Comparison of ENCODE assay signal across 19 cellular contexts in the genomic region with DNA sequence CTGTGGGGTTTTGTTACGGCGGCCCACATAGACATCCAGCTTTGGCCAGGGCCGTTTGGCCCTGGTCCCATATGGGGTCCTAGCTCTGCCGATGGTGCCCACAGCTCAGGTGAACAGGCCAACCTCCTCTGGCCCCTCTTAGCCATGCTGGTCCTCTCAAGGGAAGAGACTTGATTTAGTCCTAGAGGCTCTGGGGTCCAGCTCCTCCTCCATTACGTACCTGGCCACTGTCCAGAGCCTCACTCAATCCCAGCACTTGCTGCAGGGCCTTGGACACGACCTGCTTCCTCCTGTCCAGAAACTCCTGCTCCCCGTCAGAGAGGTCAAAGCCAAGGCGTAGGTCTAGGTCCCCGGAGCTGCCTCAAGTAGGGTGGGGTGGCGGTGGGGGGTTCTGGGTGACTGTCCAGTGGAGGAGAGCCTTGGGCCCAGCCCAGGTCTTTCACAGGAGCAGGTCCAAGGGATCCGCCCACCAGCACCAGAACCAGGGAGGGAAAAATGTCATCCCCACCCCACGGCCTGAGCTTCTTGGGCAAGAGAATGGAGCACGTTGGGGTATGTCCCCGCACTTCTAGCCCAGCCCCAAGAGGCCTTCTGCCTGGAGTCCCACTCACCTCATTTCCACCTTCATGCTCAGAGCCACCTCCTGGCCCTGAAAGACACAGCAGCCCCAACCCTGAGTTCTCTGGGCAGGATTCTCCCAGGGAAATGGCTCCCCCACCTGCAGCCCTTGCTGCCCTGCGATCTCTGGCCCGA. TPM values are rescaled to one million over a fixed set of nuclear protein-coding genes. Genes with fewer than 3 reads are reported as not detected.
A peak's percentile ranks its signal among the peaks of the same experiment; 100 is the strongest.
DNase-seq lines count a peak whose midpoint lies in the region; ATAC-seq and TF ChIP-seq lines count a peak whose summit lies in the region.
"Had no signal": no experiment of that assay in that cellular context is flagged by ENCODE, and none has a peak within 500 bp of the region (broad histone marks: within the 10 kb centered on the region; RNA-seq: fewer than 3 reads in every experiment).

No MANE protein-coding gene starts in this region.

- H3K36me3 ChIP-seq in WERI-Rb-1 = no peaks in the 10 kb centered on the region
- H3K36me3 ChIP-seq in spleen = no peaks in the 10 kb centered on the region
- no peaks in the 10 kb centered on the region for H3K36me3 ChIP-seq in mucosa of descending colon (ENCODE audit: low read depth)
- H3K36me3 ChIP-seq: BLaER1 had no signal

- H3K27me3 ChIP-seq in WERI-Rb-1 (ENCODE audit: insufficient read depth, low read depth, severe bottlenecking) (no peaks in the 10 kb centered on the region), spleen (replicated peaks in 1 of 7) (peaks cover 0 to 3% (median 0%) of the 10 kb centered on the region in 7 donors)
- H3K27me3 ChIP-seq: BLaER1 had no signal

- H3K4me3 Mint-ChIP-seq in activated T-cell treated with anti-CD3 and anti-CD28 coated beads, Interleukin-2, amount 50 U/mL, for 24 hours = no peak overlapping the region
- H3K4me3 Mint-ChIP-seq: CD8-positive, alpha-beta memory T cell had no signal

- WGBS in spleen, 5 donors = 79 to 91% (median 83%) methylated on average over 7 to 16 of the region's 16 CpGs

- no peak overlapping the region for H3K27ac Mint-ChIP-seq in activated T-cell treated with anti-CD3 and anti-CD28 coated beads, Interleukin-2, amount 50 U/mL, for 24 hours

- no peaks in the 10 kb centered on the region for H3K36me3 Mint-ChIP-seq in activated T-cell treated with anti-CD3 and anti-CD28 coated beads, Interleukin-2, amount 50 U/mL, for 24 hours (ENCODE audit: low read depth)
- H3K36me3 Mint-ChIP-seq: CD8-positive, alpha-beta memory T cell had no signal

- peak; percentile 12 for DNase-seq in activated T-cell treated with anti-CD3 and anti-CD28 coated beads, Interleukin-2, amount 50 U/mL, for 1 hour
- DNase-seq in activated T-cell treated with anti-CD3 and anti-CD28 coated beads, Interleukin-2, amount 50 U/mL, for 24 hours = no peak
- DNase-seq in WERI-Rb-1 (no peak), iPS-NIHi11 (ENCODE audit: low spot score) (peak; percentile 54), spleen (peak; percentile 52), mucosa of descending colon (no peak)
- DNase-seq in activated CD4-positive, alpha-beta T cell treated with anti-CD3 and anti-CD28 coated beads, Interleukin-2, amount 50 U/mL, for 1 hour = no peak
- DNase-seq: CD8-positive, alpha-beta memory T cell; DMS 273 treated with DMSO at 0.1 percent for 48 hours; IMR-90; MV-4-11; NCI-H1417 treated with DMSO at 0.1 percent for 48 hours; NCI-H2029 treated with DMSO at 0.1 percent for 48 hours; NCI-H2227 treated with DMSO at 0.1 percent for 48 hours; NCI-H526 treated with DMSO at 0.1 percent for 48 hours had no signal

- H3K4me3 ChIP-seq in WERI-Rb-1 (ENCODE audit: low read depth, low read length) = no peak overlapping the region
- no peak overlapping the region for H3K4me3 ChIP-seq in spleen
- no peak overlapping the region for H3K4me3 ChIP-seq in mucosa of descending colon
- H3K4me3 ChIP-seq: BLaER1 had no signal

- intact Hi-C loops in spleen (cut with DNase I; ENCODE audit: low total_unique reads) (no loop called here), mucosa of descending colon (cut with DNase I, micrococcal nuclease) (no loop called here)

- H3K27ac ChIP-seq in WERI-Rb-1 (no peak overlapping the region), spleen (no peak overlapping the region)
- H3K27ac ChIP-seq: 22Rv1, BLaER1 had no signal

- TF ChIP-seq CTCF in WERI-Rb-1 (IDR thresholded peaks at IDR 0.05; ENCODE audit: low read depth, low read length) (peak; percentile 20; the same call in 1 of the 2 replicates), spleen (IDR thresholded peaks at IDR 0.05 in 8 of 11, conservative IDR thresholded peaks at IDR 0.05 in 3 of 11) (no peak), mucosa of descending colon (IDR thresholded peaks at IDR 0.05) (no peak)

- no peaks in the 10 kb centered on the region for H3K4me1 Mint-ChIP-seq in activated T-cell treated with anti-CD3 and anti-CD28 coated beads, Interleukin-2, amount 50 U/mL, for 24 hours (ENCODE audit: low read depth)
- H3K4me1 Mint-ChIP-seq: CD8-positive, alpha-beta memory T cell had no signal

- peaks cover 2% of the 10 kb centered on the region for H3K27me3 Mint-ChIP-seq in activated T-cell treated with anti-CD3 and anti-CD28 coated beads, Interleukin-2, amount 50 U/mL, for 24 hours

- no peak for TF ChIP-seq POLR2A in spleen (IDR thresholded peaks at IDR 0.05)

- H3K9me3 ChIP-seq in WERI-Rb-1 (ENCODE audit: severe bottlenecking) (no peaks in the 10 kb centered on the region), spleen (no peaks in the 10 kb centered on the region), mucosa of descending colon (no peaks in the 10 kb centered on the region)
- H3K9me3 ChIP-seq: BLaER1 had no signal

- no peak for ATAC-seq in GM21737 (IDR thresholded peaks at IDR 0.05; ENCODE audit: unreplicated experiment)
- no peak for ATAC-seq in mucosa of descending colon

- no peaks in the 10 kb centered on the region for H3K9me3 Mint-ChIP-seq in activated T-cell treated with anti-CD3 and anti-CD28 coated beads, Interleukin-2, amount 50 U/mL, for 24 hours
- H3K9me3 Mint-ChIP-seq: CD8-positive, alpha-beta memory T cell had no signal

- H3K4me1 ChIP-seq in spleen (no peaks in the 10 kb centered on the region), mucosa of descending colon (ENCODE audit: low read depth) (peaks cover 20% of the 10 kb centered on the region)
- H3K4me1 ChIP-seq: BLaER1 had no signal

RNA-seq across cellular contexts. Expression of gene PLA2G4F, which starts 6.8 kb away (rescaled TPM):
- not detected for total RNA-seq in spleen
- under 1 TPM in 1 of 3 donors, not detected in 2; 0.03 TPM for polyA plus RNA-seq in spleen
- total RNA-seq in mucosa of descending colon = 10 to 100 TPM; 23.4 to 66.9 (median 41.2) TPM
- total RNA-seq: CD8-positive, alpha-beta memory T cell; H4; IMR-90 had no signal
- polyA plus RNA-seq: CD8-positive, alpha-beta memory T cell; IMR-90 had no signal

RNA-seq across cellular contexts. Expression of gene PLA2G4D, which starts 55.3 kb away (rescaled TPM):
- total RNA-seq in spleen (not detected), mucosa of descending colon (under 1 TPM; 0.35 to 0.51 (median 0.49) TPM)
- not detected for polyA plus RNA-seq in spleen
- total RNA-seq: CD8-positive, alpha-beta memory T cell; H4; IMR-90 had no signal
- polyA plus RNA-seq: CD8-positive, alpha-beta memory T cell; IMR-90 had no signal

RNA-seq across cellular contexts. Expression of gene VPS39, which starts 58.4 kb away (rescaled TPM):
- total RNA-seq in spleen (100 to 1,000 TPM in 4 of 7 donors, 10 to 100 TPM in 3; 71.3 to 220 (median 105) TPM), mucosa of descending colon (10 to 100 TPM; 49.6 to 74.3 (median 66.7) TPM)
- polyA plus RNA-seq in spleen = 10 to 100 TPM; 25.9 to 48.0 (median 47.6) TPM

Comparison
In these comparisons a context has a peak if more than half of its experiments do, and no peak if none do; other contexts are left out.
1. DNase-seq: peak in activated T-cell treated with anti-CD3 and anti-CD28 coated beads, Interleukin-2, amount 50 U/mL, for 1 hour (single experiment), iPS-NIHi11 (single experiment) and spleen (single experiment); none in activated T-cell treated with anti-CD3 and anti-CD28 coated beads, Interleukin-2, amount 50 U/mL, for 24 hours (single experiment), WERI-Rb-1 (single experiment), activated CD4-positive, alpha-beta T cell treated with anti-CD3 and anti-CD28 coated beads, Interleukin-2, amount 50 U/mL, for 1 hour (single experiment) and mucosa of descending colon (0 of 3).
2. RNA of gene PLA2G4F, which starts 6.8 kb away (total RNA-seq): 23.4 to 66.9 TPM in mucosa of descending colon; not detected in spleen; every median in the first group is over 10 times any median in the second.